Comparison of ENCODE assay signal across 2 cellular contexts in genomic region chr7:75735059-75735458, GRCh38.
TF ChIP-seq lines count a peak whose summit lies in the region.

No MANE protein-coding gene starts in this region.

TF ChIP-seq in A549, 52 proteins besides CTCF, POLR2A, EP300 and RAD21:
- no peak for TF ChIP-seq HOXB13 (CRISPR knock-in tag; IDR thresholded peaks at IDR 0.05; ENCODE audit: low read depth)
- TF ChIP-seq BHLHE40 (IDR thresholded peaks at IDR 0.05; ENCODE audit: low read depth, low read length) = no peak
- TF ChIP-seq KDM1A (IDR thresholded peaks at IDR 0.05; ENCODE audit: low read depth) = peak; percentile 94
- TF ChIP-seq HMGXB4 (CRISPR knock-in tag; IDR thresholded peaks at IDR 0.05; ENCODE audit: borderline replicate concordance) = no peak
- TF ChIP-seq ZFP36 (IDR thresholded peaks at IDR 0.05; ENCODE audit: borderline replicate concordance, partially characterized antibody) = peak; percentile 89
- TF ChIP-seq ZC3H11A (IDR thresholded peaks at IDR 0.05) = no peak
- TF ChIP-seq EHMT2 (IDR thresholded peaks at IDR 0.05; ENCODE audit: low read depth) = no peak
- no peak for TF ChIP-seq FOSL2 (IDR thresholded peaks at IDR 0.05)
- no peak for TF ChIP-seq FOSL2 (CRISPR knock-in tag; IDR thresholded peaks at IDR 0.05)
- TF ChIP-seq BCL3 (IDR thresholded peaks at IDR 0.05) = no peak
- no peak for TF ChIP-seq CBX2 (IDR thresholded peaks at IDR 0.05; ENCODE audit: borderline replicate concordance, low read depth)
- peak; percentile 61; the same call in 1 of the 2 replicates for TF ChIP-seq CHD4 (IDR thresholded peaks at IDR 0.05; ENCODE audit: borderline replicate concordance)
- TF ChIP-seq NFE2L2 (conservative IDR thresholded peaks at IDR 0.05; ENCODE audit: low read length) = no peak
- no peak for TF ChIP-seq ZSCAN20 (CRISPR knock-in tag; IDR thresholded peaks at IDR 0.05)
- TF ChIP-seq MAX (IDR thresholded peaks at IDR 0.05) = no peak
- peak; percentile 92; the same call in 1 of the 2 replicates for TF ChIP-seq HDAC2 (IDR thresholded peaks at IDR 0.05)
- no peak for TF ChIP-seq NPAS2 (CRISPR knock-in tag; IDR thresholded peaks at IDR 0.05; ENCODE audit: borderline replicate concordance)
- no peak for TF ChIP-seq HES2 (IDR thresholded peaks at IDR 0.05)
- no peak for TF ChIP-seq RFX5 (IDR thresholded peaks at IDR 0.05)
- no peak for TF ChIP-seq GATA3 (IDR thresholded peaks at IDR 0.05; ENCODE audit: borderline replicate concordance)
- peak; percentile 75; the same call in 1 of the 2 replicates for TF ChIP-seq RCOR1 (IDR thresholded peaks at IDR 0.05; ENCODE audit: low read depth, low read length)

TF ChIP-seq in IMR-90, 13 proteins besides CTCF, POLR2A, EP300 and RAD21:
- TF ChIP-seq ELK1 (IDR thresholded peaks at IDR 0.05; ENCODE audit: borderline replicate concordance, low read depth, low read length) (no peak), FOS (IDR thresholded peaks at IDR 0.05; ENCODE audit: low read depth, low read length) (no peak), MAFK (IDR thresholded peaks at IDR 0.05; ENCODE audit: low read depth, low read length) (no peak), MXI1 (IDR thresholded peaks at IDR 0.05; ENCODE audit: borderline replicate concordance, low read depth, low read length) (no peak), SMC3 (IDR thresholded peaks at IDR 0.05; ENCODE audit: low read depth, low read length) (no peak), NFE2L2 (IDR thresholded peaks at IDR 0.05; ENCODE audit: low read depth, low read length) (no peak), CHD1 (IDR thresholded peaks at IDR 0.05; ENCODE audit: low read depth, low read length) (no peak), USF2 (IDR thresholded peaks at IDR 0.05; ENCODE audit: low read depth, low read length) (no peak), BHLHE40 (IDR thresholded peaks at IDR 0.05; ENCODE audit: low read depth, low read length) (no peak), RCOR1 (IDR thresholded peaks at IDR 0.05; ENCODE audit: insufficient replicate concordance, low read length) (no peak), MAZ (IDR thresholded peaks at IDR 0.05; ENCODE audit: borderline replicate concordance, low read depth, low read length) (no peak), CEBPB (IDR thresholded peaks at IDR 0.05; ENCODE audit: low read depth, low read length) (no peak), RFX5 (IDR thresholded peaks at IDR 0.05; ENCODE audit: low read depth, low read length) (no peak)
TF ChIP-seq in IMR-90: peak in this region for 0.
